In genomic region chrX:36963069-36963808, GRCh38 we compare ENCODE assay signal across 22 cellular contexts. TPM values are rescaled to one million over a fixed set of nuclear protein-coding genes. Genes with fewer than 3 reads are reported as not detected.
DNase-seq lines count a peak whose midpoint lies in the region; TF ChIP-seq lines count a peak whose summit lies in the region.
"Had no signal": no experiment of that assay in that cellular context is flagged by ENCODE, and none has a peak within 500 bp of the region (broad histone marks: within the 10 kb centered on the region; RNA-seq: fewer than 3 reads in every experiment).

No MANE protein-coding gene starts in this region.

- H3K9ac ChIP-seq in endodermal cell (ENCODE audit: extremely low read depth, low read length, poor library complexity, severe bottlenecking): no peak overlapping the region
- H3K9ac ChIP-seq in mesenchymal stem cell (ENCODE audit: low read length): no peak overlapping the region

- no peak for TF ChIP-seq EP300 in esophagus muscularis mucosa (IDR thresholded peaks at IDR 0.05)

- H2BK120ac ChIP-seq in mesenchymal stem cell (ENCODE audit: low read depth, low read length): no peak overlapping the region

- peaks cover 30% of the 10 kb centered on the region for H3K9me3 Mint-ChIP-seq in endodermal cell
- H3K9me3 Mint-ChIP-seq: activated CD4-positive, alpha-beta T cell treated with anti-CD3 and anti-CD28 coated beads, Interleukin-2, amount 10 ng/mL, durations not matched to agents 7 days and 5 days; central memory CD8-positive, alpha-beta T cell; effector memory CD8-positive, alpha-beta T cell had no signal

- peaks cover 23% of the 10 kb centered on the region for H3K27me3 Mint-ChIP-seq in endodermal cell (ENCODE audit: insufficient read depth)

- peak overlapping the region; percentile 72 for H3K4me2 ChIP-seq in mesenchymal stem cell (ENCODE audit: low read length, poor library complexity, severe bottlenecking)

- H3K9me3 ChIP-seq in endodermal cell (ENCODE audit: control insufficient read depth, low read length): no peaks in the 10 kb centered on the region
- H3K9me3 ChIP-seq in mesenchymal stem cell (ENCODE audit: control insufficient read depth, low read length): no peaks in the 10 kb centered on the region
- peaks cover 0 to 8% (median 0%) of the 10 kb centered on the region in 8 donors for H3K9me3 ChIP-seq in spleen
- H3K9me3 ChIP-seq in esophagus muscularis mucosa: no peaks in the 10 kb centered on the region
- H3K9me3 ChIP-seq: transverse colon had no signal

- H3K4me1 ChIP-seq in endodermal cell (ENCODE audit: control insufficient read depth, insufficient read depth, low read length): no peaks in the 10 kb centered on the region
- H3K4me1 ChIP-seq in mesenchymal stem cell (ENCODE audit: control insufficient read depth, insufficient read depth, low read depth, low read length): peaks cover 1% of the 10 kb centered on the region
- no peaks in the 10 kb centered on the region for H3K4me1 ChIP-seq in spleen
- H3K4me1 ChIP-seq in esophagus muscularis mucosa: no peaks in the 10 kb centered on the region
- H3K4me1 ChIP-seq: transverse colon had no signal

- H3K4me3 ChIP-seq in endodermal cell (ENCODE audit: low read length) (peak overlapping the region; percentile 66), mesenchymal stem cell (ENCODE audit: insufficient read depth in 1 of 2, low read depth in 1 of 2, low read length in 2 of 2) (peak overlapping the region in 1 of 2 experiments; percentile 58), spleen (peak overlapping the region in 3 of 8 donors; percentile 3 to 48 (median 27)), esophagus muscularis mucosa (no peak overlapping the region)
- H3K4me3 ChIP-seq: transverse colon had no signal

- DNase-seq in NCI-H1417 (lab: John Stamatoyannopoulos, UW): peak in 2 of 3 experiments; percentile 52 to 59
- DNase-seq in NCI-H1417 treated with DMSO at 0.1 percent for 48 hours (lab: John Stamatoyannopoulos, UW): no peak
- DNase-seq in endodermal cell: peak; percentile 58
- no peak for DNase-seq in mesenchymal stem cell
- DNase-seq in spleen: no peak
- no peak for DNase-seq in activated T-cell treated with anti-CD3 and anti-CD28 coated beads, Interleukin-2, amount 50 U/mL, for 1 hour
- no peak for DNase-seq in NCI-H1436 treated with DMSO at 0.1 percent for 48 hours (lab: John Stamatoyannopoulos, UW)
- DNase-seq in esophagus muscularis mucosa (ENCODE audit: extremely low spot score): no peak
- DNase-seq: activated CD4-positive, alpha-beta T cell treated with anti-CD3 and anti-CD28 coated beads, Interleukin-2, amount 10 ng/mL, durations not matched to agents 7 days and 5 days; effector memory CD8-positive, alpha-beta T cell; foreskin fibroblast; KG1; NCI-H1105; NCI-H2171; NCI-H748 treated with DMSO at 0.1 percent for 48 hours; occipital lobe; small intestine; transverse colon had no signal

- TF ChIP-seq POLR2A in spleen (IDR thresholded peaks at IDR 0.05) (no peak), esophagus muscularis mucosa (IDR thresholded peaks at IDR 0.05; ENCODE audit: low read depth) (no peak)

- no peak overlapping the region for H3K27ac ChIP-seq in endodermal cell (ENCODE audit: low read depth, low read length)
- no peak overlapping the region for H3K27ac ChIP-seq in mesenchymal stem cell (ENCODE audit: low read length, poor library complexity, severe bottlenecking)
- peak overlapping the region in 5 of 8 donors; percentile 10 to 54 (median 42) for H3K27ac ChIP-seq in spleen
- H3K27ac ChIP-seq in esophagus muscularis mucosa (replicated peaks in 1 of 4): no peak overlapping the region
- H3K27ac ChIP-seq: 22Rv1, transverse colon had no signal

- H3K27me3 ChIP-seq in endodermal cell (ENCODE audit: control insufficient read depth, insufficient read depth, low read length, poor library complexity, severe bottlenecking) (no peaks in the 10 kb centered on the region), mesenchymal stem cell (ENCODE audit: control insufficient read depth in 1 of 2, insufficient read depth in 1 of 2, low read length in 2 of 2) (peaks cover 0 to 10% of the 10 kb centered on the region in 2 experiments), spleen (replicated peaks in 1 of 7) (peaks cover 0 to 28% (median 7%) of the 10 kb centered on the region in 7 donors), esophagus muscularis mucosa (peaks cover 0 to 24% (median 2%) of the 10 kb centered on the region in 4 donors)

- H3K27ac Mint-ChIP-seq in endodermal cell: no peak overlapping the region
- H3K27ac Mint-ChIP-seq: activated CD4-positive, alpha-beta T cell treated with anti-CD3 and anti-CD28 coated beads, Interleukin-2, amount 10 ng/mL, durations not matched to agents 7 days and 5 days; activated naive CD8-positive, alpha-beta T cell; effector memory CD8-positive, alpha-beta T cell had no signal

- H2BK12ac ChIP-seq in mesenchymal stem cell (ENCODE audit: low read length in 2 of 2): no peak overlapping the region

- H4K8ac ChIP-seq in mesenchymal stem cell (ENCODE audit: low read length): no peak overlapping the region

- H2AK5ac ChIP-seq in mesenchymal stem cell (ENCODE audit: low read length, severe bottlenecking): no peak overlapping the region

- peak overlapping the region; percentile 64 for H3K4me3 Mint-ChIP-seq in endodermal cell
- H3K4me3 Mint-ChIP-seq: activated CD4-positive, alpha-beta T cell treated with anti-CD3 and anti-CD28 coated beads, Interleukin-2, amount 10 ng/mL, durations not matched to agents 7 days and 5 days; activated naive CD8-positive, alpha-beta T cell; central memory CD8-positive, alpha-beta T cell; effector memory CD8-positive, alpha-beta T cell had no signal

- peaks cover 2% of the 10 kb centered on the region for H3K4me1 Mint-ChIP-seq in endodermal cell
- H3K4me1 Mint-ChIP-seq: activated CD4-positive, alpha-beta T cell treated with anti-CD3 and anti-CD28 coated beads, Interleukin-2, amount 10 ng/mL, durations not matched to agents 7 days and 5 days; CD14-positive monocyte; central memory CD8-positive, alpha-beta T cell had no signal

- no peaks in the 10 kb centered on the region for H3K36me3 Mint-ChIP-seq in endodermal cell (ENCODE audit: low read depth)
- H3K36me3 Mint-ChIP-seq: activated naive CD8-positive, alpha-beta T cell; CD14-positive monocyte had no signal

- no peak overlapping the region for H3K4ac ChIP-seq in mesenchymal stem cell (ENCODE audit: low read depth in 1 of 2, low read length in 2 of 2)

- H3K18ac ChIP-seq in mesenchymal stem cell (ENCODE audit: low read depth in 1 of 2, low read length in 2 of 2): no peak overlapping the region

- H2AFZ ChIP-seq in mesenchymal stem cell (ENCODE audit: low read depth, low read length): no peak overlapping the region

- H4K91ac ChIP-seq in mesenchymal stem cell (ENCODE audit: low read length): no peak overlapping the region

- intact Hi-C loops in spleen (cut with DNase I; ENCODE audit: low total_unique reads) (no loop called here), esophagus muscularis mucosa (cut with DNase I) (no loop called here)

- H2BK5ac ChIP-seq in mesenchymal stem cell (ENCODE audit: low read depth, low read length, poor library complexity, severe bottlenecking): no peak overlapping the region

- TF ChIP-seq CTCF in endodermal cell (conservative IDR thresholded peaks at IDR 0.05) (peak; percentile 47), spleen (IDR thresholded peaks at IDR 0.05 in 8 of 11, conservative IDR thresholded peaks at IDR 0.05 in 3 of 11) (no peak), esophagus muscularis mucosa (IDR thresholded peaks at IDR 0.05) (no peak)

- no peak overlapping the region for H3K23ac ChIP-seq in mesenchymal stem cell (ENCODE audit: low read length in 2 of 2)

- H3K36me3 ChIP-seq in endodermal cell (ENCODE audit: control insufficient read depth, insufficient read depth, low read length) (no peaks in the 10 kb centered on the region), mesenchymal stem cell (ENCODE audit: control insufficient read depth in 1 of 2, insufficient read depth in 2 of 2, low read depth in 1 of 2, low read length in 2 of 2) (no peaks in the 10 kb centered on the region), spleen (no peaks in the 10 kb centered on the region), esophagus muscularis mucosa (no peaks in the 10 kb centered on the region)
- H3K36me3 ChIP-seq: transverse colon had no signal

- H3K14ac ChIP-seq in mesenchymal stem cell (ENCODE audit: low read length in 2 of 2): no peak overlapping the region

- 4 to 31% methylated on average over 7 to 59 of the region's 63 CpGs for WGBS in endodermal cell (ENCODE audit: insufficient coverage in 1 of 2, insufficient read length in 1 of 2), 2 experiments
- 37% methylated on average over 6 of the region's 63 CpGs for WGBS in mesenchymal stem cell
- WGBS in spleen, 5 donors: 14 to 47% (median 34%) methylated on average over 3 to 63 of the region's 63 CpGs
- 53% methylated on average over 14 of the region's 63 CpGs for WGBS in esophagus muscularis mucosa

- no peaks in the 10 kb centered on the region for H3K79me1 ChIP-seq in mesenchymal stem cell (replicated peaks; ENCODE audit: low read length, poor library complexity, severe bottlenecking)

- H2BK15ac ChIP-seq in mesenchymal stem cell (ENCODE audit: low read depth, poor library complexity, severe bottlenecking): no peak overlapping the region

RNA-seq across cellular contexts. Expression of gene FAM47C, which starts 44.9 kb away (rescaled TPM):
- total RNA-seq in endodermal cell (not detected), spleen (under 1 TPM in 1 of 7 donors, not detected in 6; 0.09 TPM), esophagus muscularis mucosa (not detected)
- polyA plus RNA-seq in endodermal cell (2013, experiment 1 of 2): not detected
- polyA plus RNA-seq in endodermal cell (2013, experiment 2 of 2): not detected
- polyA plus RNA-seq in mesenchymal stem cell (2013, experiment 1 of 2): not detected
- polyA plus RNA-seq in mesenchymal stem cell (2013, experiment 2 of 2): not detected
- not detected for polyA plus RNA-seq in spleen
- total RNA-seq: activated CD4-positive, alpha-beta T cell treated with anti-CD3 and anti-CD28 coated beads, Interleukin-2, amount 10 ng/mL, durations not matched to agents 7 days and 5 days; occipital lobe; transverse colon had no signal
- polyA plus RNA-seq: CD14-positive monocyte, small intestine had no signal

Comparison
In these comparisons a context has a peak if more than half of its experiments do, and no peak if none do; other contexts are left out.
1. DNase-seq: peak in NCI-H1417 (2 of 3) and endodermal cell (single experiment); none in NCI-H1417 treated with DMSO at 0.1 percent for 48 hours (single experiment), mesenchymal stem cell (single experiment), spleen (single experiment), activated T-cell treated with anti-CD3 and anti-CD28 coated beads, Interleukin-2, amount 50 U/mL, for 1 hour (single experiment), NCI-H1436 treated with DMSO at 0.1 percent for 48 hours (single experiment) and esophagus muscularis mucosa (single experiment).
2. H3K27ac ChIP-seq: peak in spleen (5 of 8); none in endodermal cell (single experiment), mesenchymal stem cell (single experiment) and esophagus muscularis mucosa (0 of 4).